2 cellular contexts compared by ENCODE assay signal in genomic region chr6:33843086-33843695, GRCh38.
TF ChIP-seq lines count a peak whose summit lies in the region.

No MANE protein-coding gene starts in this region.

TF ChIP-seq in IMR-90, 13 proteins besides CTCF, POLR2A, EP300 and RAD21:
- TF ChIP-seq RFX5 (IDR thresholded peaks at IDR 0.05; ENCODE audit: low read depth, low read length) (no peak), MAFK (IDR thresholded peaks at IDR 0.05; ENCODE audit: low read depth, low read length) (0 out of 2 replicates have a peak, but pooled peaks have one; percentile 5), USF2 (IDR thresholded peaks at IDR 0.05; ENCODE audit: low read depth, low read length) (no peak), SMC3 (IDR thresholded peaks at IDR 0.05; ENCODE audit: low read depth, low read length) (no peak)
TF ChIP-seq in IMR-90: peak in this region for 1.

TF ChIP-seq in GM23338, 12 proteins besides CTCF, POLR2A, EP300 and RAD21:
- no peak for TF ChIP-seq EZH2phosphoT487 (IDR thresholded peaks at IDR 0.05; ENCODE audit: unreplicated experiment)
- no peak for TF ChIP-seq POLR2AphosphoS5 (IDR thresholded peaks at IDR 0.05; ENCODE audit: low read depth)
- TF ChIP-seq STAT1 (IDR thresholded peaks at IDR 0.05; ENCODE audit: unreplicated experiment): no peak
- no peak for TF ChIP-seq ZNF462 (CRISPR knock-in tag; IDR thresholded peaks at IDR 0.05)
- TF ChIP-seq ZNF114 (CRISPR knock-in tag; IDR thresholded peaks at IDR 0.05): no peak
- TF ChIP-seq ZNF331 (CRISPR knock-in tag; IDR thresholded peaks at IDR 0.05; ENCODE audit: low read depth): no peak
- TF ChIP-seq JUNB (IDR thresholded peaks at IDR 0.05; ENCODE audit: unreplicated experiment): no peak
- TF ChIP-seq ETS1 (IDR thresholded peaks at IDR 0.05): no peak
- no peak for TF ChIP-seq CREB1 (CRISPR knock-in tag; IDR thresholded peaks at IDR 0.05; ENCODE audit: low read depth)
- no peak for TF ChIP-seq EZH2 (IDR thresholded peaks at IDR 0.05; ENCODE audit: low read depth, unreplicated experiment)
- TF ChIP-seq NANOG (IDR thresholded peaks at IDR 0.05; ENCODE audit: borderline replicate concordance): no peak
TF ChIP-seq in GM23338: peak in this region for 0.
